8 cellular contexts compared by ENCODE assay signal in genomic region chr20:5073154-5074049, GRCh38. TPM values are rescaled to one million over a fixed set of nuclear protein-coding genes. Genes with fewer than 3 reads are reported as not detected.
DNase-seq lines count a peak whose midpoint lies in the region; ATAC-seq and TF ChIP-seq lines count a peak whose summit lies in the region.

No MANE protein-coding gene starts in this region.

- CTCF ChIA-PET in activated CD8-positive, alpha-beta memory T cell treated with anti-CD3 and anti-CD28 coated beads, Interleukin-2, amount 10 ng/mL, durations not matched to agents 7 days and 5 days (lab: Charles Lee): interaction anchor here (0.6 to 3.6 kb wide), 7 partner anchors 10 to 36 kb away, joined by 3 to 9 read pairs (median 3); no protein-coding TSS in a partner anchor
- CTCF ChIA-PET in CD8-positive, alpha-beta T cell (lab: Charles Lee): interaction anchor here (1.0 to 1.6 kb wide), 4 partner anchors 17 to 118 kb away, joined by 3 to 5 read pairs (median 4); no protein-coding TSS in a partner anchor

- POLR2A ChIA-PET in CD8-positive, alpha-beta T cell (lab: Charles Lee): no interaction called here

- peak overlapping the region; percentile 37 for H3K27ac Mint-ChIP-seq in activated CD8-positive, alpha-beta memory T cell treated with anti-CD3 and anti-CD28 coated beads, Interleukin-2, amount 10 ng/mL, durations not matched to agents 7 days and 5 days
- H3K27ac Mint-ChIP-seq in CD8-positive, alpha-beta T cell: no peak overlapping the region

- H3K4me1 Mint-ChIP-seq in activated CD8-positive, alpha-beta memory T cell treated with anti-CD3 and anti-CD28 coated beads, Interleukin-2, amount 10 ng/mL, durations not matched to agents 7 days and 5 days: peaks cover 35% of the 10 kb centered on the region
- peaks cover 10% of the 10 kb centered on the region for H3K4me1 Mint-ChIP-seq in CD8-positive, alpha-beta T cell (ENCODE audit: low read depth)

- H3K27me3 ChIP-seq in fibroblast of lung (ENCODE audit: control insufficient read depth, insufficient read depth, low read length) (no peaks in the 10 kb centered on the region), neuronal stem cell (ENCODE audit: control insufficient read depth in 3 of 3, insufficient read depth in 3 of 3, low read depth in 1 of 3, low read length in 3 of 3) (no peaks in the 10 kb centered on the region)
- no peaks in the 10 kb centered on the region for H3K27me3 ChIP-seq in CD8-positive, alpha-beta T cell (ENCODE audit: insufficient read depth, low read length)

- no peak overlapping the region for H2BK15ac ChIP-seq in neuronal stem cell (ENCODE audit: low read length)

- H4K91ac ChIP-seq in neuronal stem cell (ENCODE audit: low read depth, low read length, poor library complexity): no peak overlapping the region

- no peak overlapping the region for H2AK5ac ChIP-seq in neuronal stem cell (ENCODE audit: low read depth, low read length)

- H3K36me3 ChIP-seq in fibroblast of lung (ENCODE audit: control insufficient read depth, insufficient read depth, low read length): no peaks in the 10 kb centered on the region
- no peaks in the 10 kb centered on the region for H3K36me3 ChIP-seq in neuronal stem cell (replicated peaks in 1 of 2; ENCODE audit: control insufficient read depth in 2 of 2, insufficient read depth in 2 of 2, low read length in 2 of 2)
- no peaks in the 10 kb centered on the region for H3K36me3 ChIP-seq in CD8-positive, alpha-beta T cell (ENCODE audit: insufficient read depth, low read length)

- no peaks in the 10 kb centered on the region for H3K27me3 Mint-ChIP-seq in activated CD8-positive, alpha-beta memory T cell treated with anti-CD3 and anti-CD28 coated beads, Interleukin-2, amount 10 ng/mL, durations not matched to agents 7 days and 5 days
- no peaks in the 10 kb centered on the region for H3K27me3 Mint-ChIP-seq in CD8-positive, alpha-beta T cell (ENCODE audit: low read depth)

- no peak overlapping the region for H4K8ac ChIP-seq in neuronal stem cell (ENCODE audit: low read depth, low read length)

- no peaks in the 10 kb centered on the region for H3K36me3 Mint-ChIP-seq in activated CD8-positive, alpha-beta memory T cell treated with anti-CD3 and anti-CD28 coated beads, Interleukin-2, amount 10 ng/mL, durations not matched to agents 7 days and 5 days
- no peaks in the 10 kb centered on the region for H3K36me3 Mint-ChIP-seq in CD8-positive, alpha-beta T cell

- DNase-seq in activated CD8-positive, alpha-beta memory T cell treated with anti-CD3 and anti-CD28 coated beads, Interleukin-2, amount 10 ng/mL, durations not matched to agents 7 days and 5 days: peak; percentile 43
- no peak for DNase-seq in activated CD8-positive, alpha-beta memory T cell treated with anti-CD3 and anti-CD28 coated beads, Interleukin-2, amount 50 U/mL, for 4 hours
- DNase-seq in SK-MEL-5 (ENCODE audit: low read depth, low spot score) (peak; percentile 72), fibroblast of lung (ENCODE audit: low read depth in 2 of 2) (peak; percentile 61 to 76), neuronal stem cell (ENCODE audit: low spot score) (no peak)
- no peak for DNase-seq in CD8-positive, alpha-beta T cell
- DNase-seq in stimulated activated naive CD4-positive, alpha-beta T cell treated with Interleukin-2 at 50 U/mL for 16 hours (lab: John Stamatoyannopoulos, UW): no peak
- no peak for DNase-seq in stimulated activated CD4-positive, alpha-beta T cell treated with anti-CD3 and anti-CD28 coated beads, Interleukin-12 subunit alpha, Interleukin-12 subunit beta, amount 100 ng/mL, for 4 hours

- H3K4me1 ChIP-seq in fibroblast of lung (ENCODE audit: control insufficient read depth, extremely low read depth, insufficient read depth, low read length) (peaks cover 7% of the 10 kb centered on the region), neuronal stem cell (ENCODE audit: control insufficient read depth in 2 of 2, insufficient read depth in 1 of 2, low read depth in 1 of 2, low read length in 2 of 2) (no peaks in the 10 kb centered on the region)
- peaks cover 8% of the 10 kb centered on the region for H3K4me1 ChIP-seq in CD8-positive, alpha-beta T cell (ENCODE audit: insufficient read depth, low read length)

- peak overlapping the region; percentile 10 for H2BK12ac ChIP-seq in neuronal stem cell (ENCODE audit: low read length)

- H3K4me3 Mint-ChIP-seq in activated CD8-positive, alpha-beta memory T cell treated with anti-CD3 and anti-CD28 coated beads, Interleukin-2, amount 10 ng/mL, durations not matched to agents 7 days and 5 days: no peak overlapping the region
- no peak overlapping the region for H3K4me3 Mint-ChIP-seq in CD8-positive, alpha-beta T cell

- H3K23ac ChIP-seq in neuronal stem cell (ENCODE audit: low read depth, low read length, poor library complexity): no peak overlapping the region

- no peaks in the 10 kb centered on the region for H3K9me3 Mint-ChIP-seq in activated CD8-positive, alpha-beta memory T cell treated with anti-CD3 and anti-CD28 coated beads, Interleukin-2, amount 10 ng/mL, durations not matched to agents 7 days and 5 days (ENCODE audit: low read depth)
- no peaks in the 10 kb centered on the region for H3K9me3 Mint-ChIP-seq in CD8-positive, alpha-beta T cell

- H3K4me3 ChIP-seq in fibroblast of lung (replicated peaks in 1 of 4; ENCODE audit: control extremely low read depth in 1 of 4, insufficient read depth in 1 of 4, low read depth in 3 of 4, low read length in 4 of 4) (no peak overlapping the region), neuronal stem cell (ENCODE audit: low read length in 2 of 2) (no peak overlapping the region)
- H3K4me3 ChIP-seq in CD8-positive, alpha-beta T cell (ENCODE audit: low read depth, low read length): no peak overlapping the region

- no peaks in the 10 kb centered on the region for H3K79me1 ChIP-seq in neuronal stem cell (ENCODE audit: low read depth, low read length)

- H3K4ac ChIP-seq in neuronal stem cell (ENCODE audit: low read length): no peak overlapping the region

- peak overlapping the region; percentile 54 for H3K4me2 ChIP-seq in fibroblast of lung (ENCODE audit: extremely low read depth, insufficient read depth, low read length)
- no peak overlapping the region for H3K4me2 ChIP-seq in neuronal stem cell (ENCODE audit: insufficient read depth, low read length, poor library complexity, severe bottlenecking)

- no peaks in the 10 kb centered on the region for H4K20me1 ChIP-seq in fibroblast of lung (ENCODE audit: control insufficient read depth, extremely low read depth, insufficient read depth, low read length)

- peak overlapping the region; percentile 90 for H2BK5ac ChIP-seq in neuronal stem cell (ENCODE audit: low read length)

- H3K18ac ChIP-seq in neuronal stem cell (ENCODE audit: low read length): peak overlapping the region; percentile 38

- intact Hi-C loops in CD8-positive, alpha-beta T cell (cut with DNase I, micrococcal nuclease): loop anchor here in 1 of 2 experiments (10.0 kb wide), 1 partner anchor 69 kb away; the partner anchor contains the start of gene SLC23A2

- TF ChIP-seq CTCF in fibroblast of lung (conservative IDR thresholded peaks at IDR 0.05 in 1 of 2, IDR thresholded peaks at IDR 0.05 in 1 of 2; ENCODE audit: low read depth in 1 of 2, low read length in 2 of 2): no peak
- TF ChIP-seq CTCF in CD8-positive, alpha-beta T cell (IDR thresholded peaks at IDR 0.05): no peak

- in situ Hi-C loops in SK-MEL-5 (cut with HindIII; ENCODE audit: low pct_unique_long_range_greater_than_20kb, low sequenced_read_pairs): no loop called here

- H2BK120ac ChIP-seq in neuronal stem cell (ENCODE audit: low read depth, low read length): no peak overlapping the region

- H3K79me2 ChIP-seq in fibroblast of lung (ENCODE audit: control insufficient read depth, insufficient read depth, low read length): no peaks in the 10 kb centered on the region

- H3K9ac ChIP-seq in fibroblast of lung (ENCODE audit: insufficient read depth, low read length) (no peak overlapping the region), neuronal stem cell (ENCODE audit: low read depth, low read length, poor library complexity) (no peak overlapping the region)

- WGBS in neuronal stem cell (ENCODE audit: extremely low coverage in 2 of 2, insufficient read length in 2 of 2, insufficient replicate concordance in 1 of 2), 2 donors: no CpG with 5 or more reads among the region's 7 CpGs

- no peak for ATAC-seq in activated CD8-positive, alpha-beta memory T cell treated with anti-CD3 and anti-CD28 coated beads, Interleukin-2, amount 10 ng/mL, durations not matched to agents 7 days and 5 days
- ATAC-seq in CD8-positive, alpha-beta T cell: no peak

- peak overlapping the region; percentile 38 for H3K14ac ChIP-seq in neuronal stem cell (ENCODE audit: low read length)

- H3K27ac ChIP-seq in fibroblast of lung (ENCODE audit: insufficient read depth, low read length): peak overlapping the region; percentile 8
- no peak overlapping the region for H3K27ac ChIP-seq in neuronal stem cell (replicated peaks; ENCODE audit: low read length)
- H3K27ac ChIP-seq in CD8-positive, alpha-beta T cell (ENCODE audit: low read depth, low read length): no peak overlapping the region

- H3K9me3 ChIP-seq in fibroblast of lung (ENCODE audit: control insufficient read depth, insufficient read depth, low read depth, low read length) (no peaks in the 10 kb centered on the region), neuronal stem cell (replicated peaks in 1 of 2; ENCODE audit: control insufficient read depth in 2 of 2, insufficient read depth in 1 of 2, low read depth in 1 of 2, low read length in 2 of 2) (no peaks in the 10 kb centered on the region)
- H3K9me3 ChIP-seq in CD8-positive, alpha-beta T cell (ENCODE audit: low read length): no peaks in the 10 kb centered on the region

- H2AFZ ChIP-seq in fibroblast of lung (ENCODE audit: low read length) (peak overlapping the region; percentile 65), neuronal stem cell (ENCODE audit: low read length) (no peak overlapping the region)

RNA-seq across cellular contexts. Expression of gene TMEM230, which starts 39.5 kb away (rescaled TPM):
- 10 to 100 TPM; 57.0 to 82.4 TPM for total RNA-seq in activated CD8-positive, alpha-beta memory T cell treated with anti-CD3 and anti-CD28 coated beads, Interleukin-2, amount 10 ng/mL, durations not matched to agents 7 days and 5 days
- total RNA-seq in SK-MEL-5 (2014; rRNA removed; shearing (Covaris generic)): 391 and 428 TPM in 2 replicates
- 328 and 338 TPM in 2 replicates for polyA plus RNA-seq in SK-MEL-5 (2015; cell fraction: cytosol; rRNA removed)
- 113 and 143 TPM in 2 replicates for polyA plus RNA-seq in SK-MEL-5 (2015; cell fraction: nucleus; rRNA removed)
- total RNA-seq in fibroblast of lung: 75.8 and 106 TPM in 2 replicates
- 198 and 205 TPM in 2 replicates for polyA plus RNA-seq in fibroblast of lung
- 154 and 160 TPM in 2 replicates for polyA plus RNA-seq in fibroblast of lung (2012)
- 49.5 and 66.0 TPM in 2 replicates for polyA minus RNA-seq in fibroblast of lung (ENCODE audit: low replicate concordance)
- polyA plus RNA-seq in neuronal stem cell (2013, experiment 1 of 2): 121 TPM
- polyA plus RNA-seq in neuronal stem cell (2013, experiment 2 of 2): 121 TPM
- 10 to 100 TPM; 20.7 to 23.5 TPM for total RNA-seq in CD8-positive, alpha-beta T cell

RNA-seq across cellular contexts. Expression of gene PCNA, which starts 46.4 kb away (rescaled TPM):
- total RNA-seq in activated CD8-positive, alpha-beta memory T cell treated with anti-CD3 and anti-CD28 coated beads, Interleukin-2, amount 10 ng/mL, durations not matched to agents 7 days and 5 days: 100 to 1,000 TPM; 548 to 587 TPM
- total RNA-seq in SK-MEL-5 (2014; rRNA removed; shearing (Covaris generic)): 247 and 249 TPM in 2 replicates
- polyA plus RNA-seq in SK-MEL-5 (2015; cell fraction: cytosol; rRNA removed): 271 and 296 TPM in 2 replicates
- 126 and 138 TPM in 2 replicates for polyA plus RNA-seq in SK-MEL-5 (2015; cell fraction: nucleus; rRNA removed)
- 75.6 and 81.4 TPM in 2 replicates for total RNA-seq in fibroblast of lung
- polyA plus RNA-seq in fibroblast of lung: 144 and 313 TPM in 2 replicates
- 84.0 and 183 TPM in 2 replicates for polyA plus RNA-seq in fibroblast of lung (2012)
- 36.2 and 170 TPM in 2 replicates for polyA minus RNA-seq in fibroblast of lung (ENCODE audit: low replicate concordance)
- polyA plus RNA-seq in neuronal stem cell (2013, experiment 1 of 2): 214 TPM
- polyA plus RNA-seq in neuronal stem cell (2013, experiment 2 of 2): 222 TPM
- total RNA-seq in CD8-positive, alpha-beta T cell: 10 to 100 TPM; 40.2 to 40.6 TPM

RNA-seq across cellular contexts. Expression of gene CDS2, which starts 53.4 kb away (rescaled TPM):
- 10 to 100 TPM; 62.2 to 63.5 TPM for total RNA-seq in activated CD8-positive, alpha-beta memory T cell treated with anti-CD3 and anti-CD28 coated beads, Interleukin-2, amount 10 ng/mL, durations not matched to agents 7 days and 5 days
- total RNA-seq in SK-MEL-5 (2014; rRNA removed; shearing (Covaris generic)): 66.3 and 75.2 TPM in 2 replicates
- polyA plus RNA-seq in SK-MEL-5 (2015; cell fraction: cytosol; rRNA removed): 42.6 and 64.2 TPM in 2 replicates
- polyA plus RNA-seq in SK-MEL-5 (2015; cell fraction: nucleus; rRNA removed): 30.1 and 32.8 TPM in 2 replicates
- 22.1 and 32.7 TPM in 2 replicates for total RNA-seq in fibroblast of lung
- 42.0 and 59.7 TPM in 2 replicates for polyA plus RNA-seq in fibroblast of lung
- polyA plus RNA-seq in fibroblast of lung (2012): 16.3 and 23.6 TPM in 2 replicates
- polyA minus RNA-seq in fibroblast of lung (ENCODE audit: low replicate concordance): 107 and 122 TPM in 2 replicates
- polyA plus RNA-seq in neuronal stem cell (2013, experiment 1 of 2): 31.8 TPM
- 32.6 TPM for polyA plus RNA-seq in neuronal stem cell (2013, experiment 2 of 2)
- total RNA-seq in CD8-positive, alpha-beta T cell: 10 to 100 TPM; 68.7 to 70.9 TPM

Comparison
In these comparisons a context has a peak if more than half of its experiments do, and no peak if none do; other contexts are left out.
1. DNase-seq: peak in activated CD8-positive, alpha-beta memory T cell treated with anti-CD3 and anti-CD28 coated beads, Interleukin-2, amount 10 ng/mL, durations not matched to agents 7 days and 5 days (single experiment), SK-MEL-5 (single experiment) and fibroblast of lung (2 of 2); none in activated CD8-positive, alpha-beta memory T cell treated with anti-CD3 and anti-CD28 coated beads, Interleukin-2, amount 50 U/mL, for 4 hours (single experiment), neuronal stem cell (single experiment), CD8-positive, alpha-beta T cell (0 of 7), stimulated activated naive CD4-positive, alpha-beta T cell treated with Interleukin-2 at 50 U/mL for 16 hours (single experiment) and stimulated activated CD4-positive, alpha-beta T cell treated with anti-CD3 and anti-CD28 coated beads, Interleukin-12 subunit alpha, Interleukin-12 subunit beta, amount 100 ng/mL, for 4 hours (single experiment).